29 cellular contexts compared by ENCODE assay signal in the genomic region with DNA sequence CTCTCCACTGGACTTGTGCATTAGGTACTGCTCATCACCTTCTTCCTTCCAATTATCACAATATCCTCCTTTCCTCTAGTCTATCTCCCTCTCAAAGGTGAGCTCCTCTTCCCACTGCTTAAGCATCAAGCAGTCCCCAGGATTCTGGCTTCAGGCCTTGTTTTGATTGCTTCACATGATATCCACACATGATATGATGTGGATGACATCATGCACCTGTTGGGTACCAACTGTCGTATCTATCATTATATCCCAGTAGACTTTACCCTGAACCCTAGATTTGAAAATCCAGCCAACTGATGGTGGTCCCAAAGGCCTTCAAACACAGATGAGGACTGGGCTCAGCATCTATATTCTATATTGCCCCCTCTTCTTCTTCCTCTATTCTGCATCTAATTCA.
"Had no signal": no experiment of that assay in that cellular context is flagged by ENCODE, and none has a peak within 500 bp of the region (broad histone marks: within the 10 kb centered on the region; RNA-seq: fewer than 3 reads in every experiment).

No MANE protein-coding gene starts in this region.

- H3K27ac Mint-ChIP-seq: dendritic cell treated with granulocyte-macrophage colony-stimulating factor and Interleukin-4, amounts not matched to agents 40 ng/mL and 50 ng/mL, for 4 days; effector memory CD8-positive, alpha-beta T cell; endodermal cell had no signal

- H3K27ac ChIP-seq: colonic mucosa, coronary artery, dorsolateral prefrontal cortex, epithelial cell of prostate, esophagus muscularis mucosa, esophagus squamous epithelium, foreskin keratinocyte, gastrocnemius medialis, gastroesophageal sphincter, heart left ventricle, heart right ventricle had no signal

- H3K9me3 ChIP-seq: colonic mucosa, esophagus muscularis mucosa, esophagus squamous epithelium, gastrocnemius medialis, gastroesophageal sphincter, heart left ventricle, heart right ventricle had no signal

- H3K36me3 ChIP-seq: colonic mucosa, esophagus muscularis mucosa, esophagus squamous epithelium, gastrocnemius medialis, gastroesophageal sphincter, heart left ventricle, heart right ventricle had no signal

- H3K27me3 ChIP-seq: colonic mucosa, esophagus muscularis mucosa, esophagus squamous epithelium, gastrocnemius medialis, gastroesophageal sphincter, heart left ventricle, heart right ventricle had no signal

- FAIRE-seq: colon, endometrium, endothelial cell of umbilical vein, frontal cortex had no signal

- DNase-seq: colonic mucosa; cortex of kidney; dermis blood vessel endothelial cell; dorsolateral prefrontal cortex; effector CD4-positive, alpha-beta T cell; effector CD8-positive, alpha-beta T cell; effector memory CD4-positive, alpha-beta T cell; effector memory CD8-positive, alpha-beta T cell; endodermal cell; erythroblast; esophagus squamous epithelium; foreskin fibroblast; foreskin keratinocyte; foreskin melanocyte; gastrocnemius medialis; glutamatergic neuron; head of caudate nucleus; heart left ventricle; heart right ventricle had no signal

- H3K9me3 Mint-ChIP-seq: dendritic cell treated with granulocyte-macrophage colony-stimulating factor and Interleukin-4, amounts not matched to agents 40 ng/mL and 50 ng/mL, for 4 days; effector memory CD8-positive, alpha-beta T cell; endodermal cell had no signal

- H3K4me3 ChIP-seq: colonic mucosa, coronary artery, dorsolateral prefrontal cortex, esophagus muscularis mucosa, esophagus squamous epithelium, gastrocnemius medialis, gastroesophageal sphincter, heart left ventricle, heart right ventricle had no signal

- H3K4me3 Mint-ChIP-seq: dendritic cell treated with granulocyte-macrophage colony-stimulating factor and Interleukin-4, amounts not matched to agents 40 ng/mL and 50 ng/mL, for 4 days; effector memory CD8-positive, alpha-beta T cell; endodermal cell had no signal

- H3K4me1 ChIP-seq: colonic mucosa, esophagus muscularis mucosa, esophagus squamous epithelium, foreskin keratinocyte, gastrocnemius medialis, gastroesophageal sphincter, heart right ventricle had no signal

- ATAC-seq: effector memory CD8-positive, alpha-beta T cell; esophagus mucosa; foreskin keratinocyte; gastrocnemius medialis; gastroesophageal sphincter; heart left ventricle; heart right ventricle had no signal
